Comparison of ENCODE assay signal across 8 cellular contexts in the genomic region with DNA sequence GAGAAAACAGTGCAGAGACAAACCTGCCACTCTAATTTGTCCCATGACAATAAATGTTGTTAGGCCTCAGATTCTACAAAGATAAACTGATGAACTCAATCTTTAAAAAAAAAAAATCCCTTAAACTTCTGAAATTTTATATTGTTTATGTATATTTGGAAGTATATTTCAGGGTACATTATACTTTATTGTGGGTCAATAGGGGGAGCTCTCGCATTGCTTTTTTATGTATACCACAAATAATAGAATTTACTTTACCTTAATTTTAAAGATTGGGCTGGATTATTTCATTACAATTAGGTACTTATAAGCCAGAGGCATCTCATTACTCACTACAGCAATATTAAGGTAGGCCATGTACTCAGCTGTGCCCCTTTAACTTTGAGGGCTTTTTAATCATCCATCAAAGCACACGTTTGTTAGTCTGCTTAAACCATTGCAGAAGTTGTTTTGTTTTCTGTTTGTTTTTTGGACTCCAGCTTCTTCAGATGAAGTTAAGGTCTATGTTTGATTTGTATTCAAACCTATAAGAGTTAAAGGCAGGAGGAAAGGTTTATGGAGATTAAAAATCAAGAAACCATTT. TPM values are rescaled to one million over a fixed set of nuclear protein-coding genes. Genes with fewer than 3 reads are reported as not detected.
DNase-seq lines count a peak whose midpoint lies in the region; TF ChIP-seq lines count a peak whose summit lies in the region.

No MANE protein-coding gene starts in this region.

- no peaks in the 10 kb centered on the region for H3K36me3 ChIP-seq in colonic mucosa

- no peak overlapping the region for H3K4me3 ChIP-seq in NB4 (ENCODE audit: low read depth, low read length)
- no peak overlapping the region for H3K4me3 ChIP-seq in colonic mucosa

- no peak overlapping the region for H3K27ac ChIP-seq in colonic mucosa

- no peak for TF ChIP-seq POLR2A in NB4 (IDR thresholded peaks at IDR 0.05; ENCODE audit: extremely low read depth, insufficient read length)

- H3K9me3 Mint-ChIP-seq in osteocyte (ENCODE audit: unreplicated experiment), result no peaks in the 10 kb centered on the region

- no peak overlapping the region for H3K9ac ChIP-seq in colonic mucosa (ENCODE audit: low read depth in 2 of 2, low read length in 2 of 2)

- no peak overlapping the region for H3K4me3 Mint-ChIP-seq in osteocyte (ENCODE audit: unreplicated experiment)

- H3K36me3 Mint-ChIP-seq in osteocyte (ENCODE audit: unreplicated experiment), result no peaks in the 10 kb centered on the region

- no peaks in the 10 kb centered on the region for H3K9me3 ChIP-seq in colonic mucosa

- no peaks in the 10 kb centered on the region for H3K27me3 ChIP-seq in colonic mucosa

- DNase-seq in GM03348 (ENCODE audit: low spot score) (peak; percentile 11), NB4 (ENCODE audit: low read depth) (peak; percentile 41), colonic mucosa (no peak), osteocyte (ENCODE audit: extremely low spot score, unreplicated experiment) (no peak), posterior vena cava (ENCODE audit: low spot score) (no peak), SHP77 treated with DMSO at 0.1 percent for 48 hours (lab: John Stamatoyannopoulos, UW) (no peak), islet precursor cell (no peak), NCI-H510A treated with DMSO at 0.1 percent for 48 hours (lab: John Stamatoyannopoulos, UW) (no peak)

- TF ChIP-seq CTCF in NB4 (IDR thresholded peaks at IDR 0.05; ENCODE audit: low read depth, low read length) (peak; percentile 43), colonic mucosa (IDR thresholded peaks at IDR 0.05) (peak; percentile 28), osteocyte (IDR thresholded peaks at IDR 0.05) (peak; percentile 70)

- no peaks in the 10 kb centered on the region for H3K4me1 ChIP-seq in colonic mucosa

- H3K27ac Mint-ChIP-seq in osteocyte (ENCODE audit: unreplicated experiment), result no peak overlapping the region

- no peaks in the 10 kb centered on the region for H3K4me1 Mint-ChIP-seq in osteocyte (ENCODE audit: unreplicated experiment)

- intact Hi-C loops in colonic mucosa (cut with DNase I), result loop anchor here (5.0 kb wide), 1 partner anchor 327 kb away; no protein-coding TSS in a partner anchor
- intact Hi-C loops in posterior vena cava (cut with DNase I), result loop anchor here (10.0 kb wide), 2 partner anchors 330 to 1430 kb away; no protein-coding TSS in a partner anchor

- peaks cover 27% of the 10 kb centered on the region for H3K27me3 Mint-ChIP-seq in osteocyte (ENCODE audit: unreplicated experiment)

RNA-seq across cellular contexts. Expression of a gene that starts 56.3 kb away (rescaled TPM):
- total RNA-seq in colonic mucosa (under 1 TPM in 1 of 2 donors, not detected in 1; 0.05 TPM), osteocyte (0.68 and 0.78 TPM in 2 replicates), posterior vena cava (1 to 10 TPM in 1 of 2 donors, under 1 TPM in 1; 0.95 to 2.6 TPM)

Comparison
In these comparisons a context has a peak if more than half of its experiments do, and no peak if none do; other contexts are left out.
1. DNase-seq: peak in GM03348 (single experiment) and NB4 (single experiment); none in colonic mucosa (single experiment), osteocyte (single experiment), posterior vena cava (single experiment), SHP77 treated with DMSO at 0.1 percent for 48 hours (single experiment), islet precursor cell (single experiment) and NCI-H510A treated with DMSO at 0.1 percent for 48 hours (single experiment).
2. Peak in every context shown above with its lines, with median percentiles within 50 percentile points of each other: CTCF ChIP-seq.